ENCODE assay signal across 9 cellular contexts in genomic region chr5:109692011-109692410, GRCh38. TPM values are rescaled to one million over a fixed set of nuclear protein-coding genes. Genes with fewer than 3 reads are reported as not detected.
DNase-seq lines count a peak whose midpoint lies in the region; ATAC-seq and TF ChIP-seq lines count a peak whose summit lies in the region.
"Had no signal": no experiment of that assay in that cellular context is flagged by ENCODE, and none has a peak within 500 bp of the region (broad histone marks: within the 10 kb centered on the region; RNA-seq: fewer than 3 reads in every experiment).

No MANE protein-coding gene starts in this region.

- no peaks in the 10 kb centered on the region for H3K36me3 ChIP-seq in suprapubic skin

- H3K9me3 ChIP-seq in suprapubic skin: peaks cover 8% of the 10 kb centered on the region

- no peaks in the 10 kb centered on the region for H3K27me3 Mint-ChIP-seq in activated CD4-positive, alpha-beta memory T cell treated with anti-CD3 and anti-CD28 coated beads, Interleukin-2, amount 10 ng/mL, durations not matched to agents 7 days and 5 days

- no peaks in the 10 kb centered on the region for H3K27me3 ChIP-seq in suprapubic skin

- peaks cover 43% of the 10 kb centered on the region for H3K4me1 ChIP-seq in suprapubic skin

- H3K9me3 Mint-ChIP-seq in activated CD4-positive, alpha-beta memory T cell treated with anti-CD3 and anti-CD28 coated beads, Interleukin-2, amount 10 ng/mL, durations not matched to agents 7 days and 5 days: peaks cover 2% of the 10 kb centered on the region

- peak overlapping the region; percentile 86 for H3K4me3 Mint-ChIP-seq in activated CD4-positive, alpha-beta memory T cell treated with anti-CD3 and anti-CD28 coated beads, Interleukin-2, amount 10 ng/mL, durations not matched to agents 7 days and 5 days

- 59% methylated on average over 1 of the region's 1 CpG for WGBS in suprapubic skin

- H3K4me3 ChIP-seq in suprapubic skin: peak overlapping the region; percentile 97

- peaks cover 67% of the 10 kb centered on the region for H3K4me1 Mint-ChIP-seq in activated CD4-positive, alpha-beta memory T cell treated with anti-CD3 and anti-CD28 coated beads, Interleukin-2, amount 10 ng/mL, durations not matched to agents 7 days and 5 days

- TF ChIP-seq POLR2A in suprapubic skin (IDR thresholded peaks at IDR 0.05): no peak

- no peak for TF ChIP-seq EP300 in suprapubic skin (IDR thresholded peaks at IDR 0.05)

- peak overlapping the region; percentile 12 for H3K27ac Mint-ChIP-seq in activated CD4-positive, alpha-beta memory T cell treated with anti-CD3 and anti-CD28 coated beads, Interleukin-2, amount 10 ng/mL, durations not matched to agents 7 days and 5 days

- POLR2A ChIA-PET in activated CD4-positive, alpha-beta memory T cell treated with anti-CD3 and anti-CD28 coated beads, Interleukin-2, amount 10 ng/mL, durations not matched to agents 7 days and 5 days (lab: Charles Lee): interaction anchor here (0.9 to 2.4 kb wide), 6 partner anchors 10 to 1310 kb away, joined by 3 to 8 read pairs (median 3); partner anchors contain the start of genes FBXL17 and PJA2

- CTCF ChIA-PET in activated CD4-positive, alpha-beta memory T cell treated with anti-CD3 and anti-CD28 coated beads, Interleukin-2, amount 10 ng/mL, durations not matched to agents 7 days and 5 days (lab: Charles Lee): interaction anchor here (1.6 kb wide), 1 partner anchor 362 kb away, joined by 3 read pairs; no protein-coding TSS in a partner anchor

- H3K27ac ChIP-seq in suprapubic skin: no peak overlapping the region

- DNase-seq in activated CD4-positive, alpha-beta T cell treated with anti-CD3 and anti-CD28 coated beads, Interleukin-2, amount 50 U/mL, for 4 hours: peak; percentile 4 to 11
- DNase-seq in activated CD4-positive, alpha-beta T cell treated with anti-CD3 and anti-CD28 coated beads, Interleukin-2, amount 50 U/mL, for 1 hour: no peak
- no peak for DNase-seq in activated CD4-positive, alpha-beta memory T cell treated with anti-CD3 and anti-CD28 coated beads, Interleukin-2, amount 10 ng/mL, durations not matched to agents 7 days and 5 days
- DNase-seq in hepatic stellate cell (ENCODE audit: low spot score) (peak; percentile 17), suprapubic skin (ENCODE audit: low spot score in 2 of 2) (no peak), Ammon's horn (ENCODE audit: low spot score) (no peak), omental fat pad (ENCODE audit: low spot score) (no peak)

- TF ChIP-seq CTCF in suprapubic skin (IDR thresholded peaks at IDR 0.05): no peak
- no peak for TF ChIP-seq CTCF in omental fat pad (IDR thresholded peaks at IDR 0.05)

- H3K36me3 Mint-ChIP-seq in activated CD4-positive, alpha-beta memory T cell treated with anti-CD3 and anti-CD28 coated beads, Interleukin-2, amount 10 ng/mL, durations not matched to agents 7 days and 5 days (ENCODE audit: low read depth): peaks cover 22% of the 10 kb centered on the region

- ATAC-seq in GM18517 (IDR thresholded peaks at IDR 0.05; ENCODE audit: unreplicated experiment) (no peak), omental fat pad (ENCODE audit: low FRiP score) (no peak)
- ATAC-seq: Panc1 had no signal

RNA-seq across cellular contexts. Expression of gene MAN2A1, which starts 2.3 kb away (rescaled TPM):
- 10 to 100 TPM; 32.6 to 33.5 TPM for total RNA-seq in activated CD4-positive, alpha-beta memory T cell treated with anti-CD3 and anti-CD28 coated beads, Interleukin-2, amount 10 ng/mL, durations not matched to agents 7 days and 5 days
- total RNA-seq in suprapubic skin: 10 to 100 TPM; 37.0 to 45.9 (median 39.8) TPM
- total RNA-seq in omental fat pad: 10 to 100 TPM; 38.3 to 51.9 (median 46.2) TPM

Comparison
In these comparisons a context has a peak if more than half of its experiments do, and no peak if none do; other contexts are left out.
1. DNase-seq: peak in activated CD4-positive, alpha-beta T cell treated with anti-CD3 and anti-CD28 coated beads, Interleukin-2, amount 50 U/mL, for 4 hours (2 of 2) and hepatic stellate cell (single experiment); none in activated CD4-positive, alpha-beta T cell treated with anti-CD3 and anti-CD28 coated beads, Interleukin-2, amount 50 U/mL, for 1 hour (single experiment), activated CD4-positive, alpha-beta memory T cell treated with anti-CD3 and anti-CD28 coated beads, Interleukin-2, amount 10 ng/mL, durations not matched to agents 7 days and 5 days (single experiment), suprapubic skin (0 of 2), Ammon's horn (single experiment) and omental fat pad (single experiment).